14 cellular contexts compared by ENCODE assay signal in genomic region chr1:33170351-33171274, GRCh38. TPM values are rescaled to one million over a fixed set of nuclear protein-coding genes. Genes with fewer than 3 reads are reported as not detected.
DNase-seq lines count a peak whose midpoint lies in the region; ATAC-seq and TF ChIP-seq lines count a peak whose summit lies in the region.
"Had no signal": no experiment of that assay in that cellular context is flagged by ENCODE, and none has a peak within 500 bp of the region (broad histone marks: within the 10 kb centered on the region; RNA-seq: fewer than 3 reads in every experiment).

No MANE protein-coding gene starts in this region.

- no peaks in the 10 kb centered on the region for H3K36me3 ChIP-seq in PC-3 (ENCODE audit: low read depth, low read length)
- H3K36me3 ChIP-seq in sigmoid colon = peaks cover 0 to 5% (median 0%) of the 10 kb centered on the region in 4 donors
- H3K36me3 ChIP-seq: transverse colon had no signal

- WGBS in sigmoid colon, 2 donors = 91 to 92% methylated on average over 13 of the region's 13 CpGs

- TF ChIP-seq EP300 in sigmoid colon (IDR thresholded peaks at IDR 0.05) = no peak

- no peak overlapping the region for H3K9ac ChIP-seq in PC-3 (ENCODE audit: low read length)

- H4K20me1 ChIP-seq in PC-3 (ENCODE audit: low read length) = no peaks in the 10 kb centered on the region

- CTCF ChIA-PET in PC-3 (lab: Charles Lee) = no interaction called here

- H3K4me1 ChIP-seq in PC-3 (ENCODE audit: insufficient read depth, low read length) = 0 out of 2 replicates have a peak, but pooled peaks cover 6% of the 10 kb centered on the region
- peaks cover 0 to 7% (median 0%) of the 10 kb centered on the region in 4 donors for H3K4me1 ChIP-seq in sigmoid colon
- H3K4me1 ChIP-seq: transverse colon had no signal

- ATAC-seq in PC-3 (peak; percentile 57), left lobe of liver (peak; percentile 71), GM19452 (IDR thresholded peaks at IDR 0.05; ENCODE audit: unreplicated experiment) (no peak), HG03469 (IDR thresholded peaks at IDR 0.05; ENCODE audit: unreplicated experiment) (no peak)
- ATAC-seq: activated naive CD4-positive, alpha-beta T cell treated with anti-CD3 and anti-CD28 coated beads, Interleukin-2, amount 50 U/mL, for 72 hours had no signal

- H3K9me3 ChIP-seq in PC-3 (ENCODE audit: low read length) (no peaks in the 10 kb centered on the region), sigmoid colon (no peaks in the 10 kb centered on the region)
- H3K9me3 ChIP-seq: transverse colon had no signal

- TF ChIP-seq CTCF in PC-3 (conservative IDR thresholded peaks at IDR 0.05; ENCODE audit: low read depth, low read length) = no peak
- TF ChIP-seq CTCF in dorsolateral prefrontal cortex (IDR thresholded peaks at IDR 0.05 in 54 of 56, conservative IDR thresholded peaks at IDR 0.05 in 2 of 56; ENCODE audit: low read depth in 1 of 56, partially characterized antibody in 56 of 56) = no peak
- no peak for TF ChIP-seq CTCF in sigmoid colon (IDR thresholded peaks at IDR 0.05)
- no peak for TF ChIP-seq CTCF in GM10266 (IDR thresholded peaks at IDR 0.05; ENCODE audit: control insufficient read depth, insufficient read depth, low read depth, missing control alignments)

- no peaks in the 10 kb centered on the region for H3K9me2 ChIP-seq in PC-3 (replicated peaks; ENCODE audit: low read length)

- H3K27me3 ChIP-seq in PC-3 (ENCODE audit: low read length) (no peaks in the 10 kb centered on the region), dorsolateral prefrontal cortex (no peaks in the 10 kb centered on the region), sigmoid colon (no peaks in the 10 kb centered on the region)
- H3K27me3 ChIP-seq: transverse colon had no signal

- no peaks in the 10 kb centered on the region for H3K79me2 ChIP-seq in PC-3 (ENCODE audit: low read length)

- DNase-seq in PC-3 (peak; percentile 22), dorsolateral prefrontal cortex (peak in 8 of 10 donors; percentile 26 to 91 (median 54)), left lobe of liver (ENCODE audit: low spot score) (no peak), sigmoid colon (peak; percentile 78), LoVo (ENCODE audit: low spot score) (no peak), GM10266 (ENCODE audit: extremely low spot score) (no peak)
- DNase-seq: activated CD4-positive, CD25-positive, alpha-beta regulatory T cell; activated CD8-positive, alpha-beta memory T cell treated with anti-CD3 and anti-CD28 coated beads, Interleukin-2, amount 50 U/mL, for 48 hours; MV-4-11; NK-92 treated with Interleukin-12 subunit alpha and Interleukin-12 subunit beta, amount 100 ng/mL, for 24 hours; transverse colon had no signal

- H3F3A ChIP-seq in PC-3 (ENCODE audit: low read length, unreplicated experiment) = no peaks in the 10 kb centered on the region

- POLR2A ChIA-PET in PC-3 (lab: Charles Lee; ENCODE audit: unreplicated experiment) = no interaction called here

- H3K4me3 ChIP-seq in PC-3 (ENCODE audit: low read length) = no peak overlapping the region
- peak overlapping the region in 1 of 59 donors; percentile 2 for H3K4me3 ChIP-seq in dorsolateral prefrontal cortex
- no peak overlapping the region for H3K4me3 ChIP-seq in sigmoid colon
- H3K4me3 ChIP-seq: transverse colon had no signal

- intact Hi-C loops in PC-3 (cut with micrococcal nuclease) = no loop called here
- intact Hi-C loops in dorsolateral prefrontal cortex (cut with DNase I) = no loop called here
- intact Hi-C loops in sigmoid colon (cut with DNase I) = no loop called here

- H3K27ac ChIP-seq in PC-3 (ENCODE audit: low read length) = no peak overlapping the region
- peak overlapping the region; percentile 35 to 98 (median 90) for H3K27ac ChIP-seq in dorsolateral prefrontal cortex
- no peak overlapping the region for H3K27ac ChIP-seq in sigmoid colon
- H3K27ac ChIP-seq: transverse colon had no signal

- TF ChIP-seq POLR2A in sigmoid colon (IDR thresholded peaks at IDR 0.05) = no peak

- H2AFZ ChIP-seq in PC-3 (ENCODE audit: low read length) = no peak overlapping the region

- no TSS peak for BruUV-seq in PC-3 (replicated peaks; lab: Mats Ljungman, UMichigan)

- no peak overlapping the region for H3K4me2 ChIP-seq in PC-3 (ENCODE audit: low read length)

RNA-seq across cellular contexts. Expression of gene TRIM62, which starts 11.2 kb away (rescaled TPM):
- 3.9 and 9.7 TPM in 2 replicates for total RNA-seq in PC-3 (2014; rRNA removed)
- total RNA-seq in dorsolateral prefrontal cortex = 10 to 100 TPM in 104 of 120 experiments, 1 to 10 TPM in 16; 6.7 to 37.6 (median 13.9) TPM
- total RNA-seq in left lobe of liver = 1.4 TPM
- 1 to 10 TPM; 3.2 to 5.2 (median 4.5) TPM for total RNA-seq in sigmoid colon
- 1 to 10 TPM; 1.2 to 4.5 (median 1.6) TPM for polyA plus RNA-seq in sigmoid colon

Comparison
In these comparisons a context has a peak if more than half of its experiments do, and no peak if none do; other contexts are left out.
1. ATAC-seq: peak in PC-3 (single experiment) and left lobe of liver (single experiment); none in GM19452 (single experiment) and HG03469 (single experiment).
2. DNase-seq: peak in PC-3 (single experiment), dorsolateral prefrontal cortex (8 of 10) and sigmoid colon (single experiment); none in left lobe of liver (single experiment), LoVo (single experiment) and GM10266 (single experiment).
3. H3K27ac ChIP-seq: peak in dorsolateral prefrontal cortex (59 of 59); none in PC-3 (single experiment) and sigmoid colon (0 of 4).